Comparison of ENCODE assay signal across 14 cellular contexts in the genomic region with DNA sequence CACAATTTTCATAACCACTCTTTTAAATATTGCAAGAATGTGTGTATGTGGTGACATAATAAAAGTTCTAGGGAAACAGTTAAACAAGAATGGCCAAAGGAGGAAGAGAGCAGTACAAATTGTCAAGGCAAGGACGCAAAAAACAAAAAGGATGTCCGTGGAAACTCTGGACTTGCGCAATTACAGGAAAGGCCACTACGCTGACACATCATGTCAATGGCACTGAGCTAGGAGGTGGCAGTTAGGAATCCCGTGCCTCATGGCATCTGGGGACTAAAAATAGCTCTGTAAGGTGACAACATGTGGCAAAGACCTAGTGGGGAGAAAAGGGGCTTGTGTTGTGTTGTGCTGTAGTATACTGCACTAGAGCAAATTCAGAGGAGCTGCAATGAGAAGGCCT.
DNase-seq lines count a peak whose midpoint lies in the region; ATAC-seq and TF ChIP-seq lines count a peak whose summit lies in the region.
"Had no signal": no experiment of that assay in that cellular context is flagged by ENCODE, and none has a peak within 500 bp of the region (broad histone marks: within the 10 kb centered on the region; RNA-seq: fewer than 3 reads in every experiment).

No MANE protein-coding gene starts in this region.

- no peak overlapping the region for H2AFZ ChIP-seq in smooth muscle cell (ENCODE audit: low read depth)

- peak overlapping the region; percentile 17 for H3K4me2 ChIP-seq in smooth muscle cell
- H3K4me2 ChIP-seq: SK-N-SH had no signal

- TF ChIP-seq CTCF in adrenal gland (IDR thresholded peaks at IDR 0.05) (peak in 1 of 6 experiments; percentile 2), heart left ventricle (IDR thresholded peaks at IDR 0.05) (no peak), smooth muscle cell (IDR thresholded peaks at IDR 0.05; ENCODE audit: borderline replicate concordance, insufficient read depth, poor library complexity, severe bottlenecking) (no peak), endodermal cell (conservative IDR thresholded peaks at IDR 0.05) (no peak)

- H3K27ac ChIP-seq in adrenal gland = peak overlapping the region in 3 of 5 donors; percentile 40 to 78 (median 42)
- peak overlapping the region; percentile 9 to 84 (median 64) for H3K27ac ChIP-seq in heart left ventricle
- H3K27ac ChIP-seq in smooth muscle cell (ENCODE audit: low read depth) = peak overlapping the region; percentile 99
- H3K27ac ChIP-seq in endodermal cell (ENCODE audit: low read depth, low read length) = no peak overlapping the region

- H3K9me3 ChIP-seq in adrenal gland (replicated peaks in 1 of 3) = no peaks in the 10 kb centered on the region
- peaks cover 0 to 6% (median 0%) of the 10 kb centered on the region in 12 donors for H3K9me3 ChIP-seq in heart left ventricle
- no peaks in the 10 kb centered on the region for H3K9me3 ChIP-seq in smooth muscle cell (replicated peaks; ENCODE audit: low read depth)
- H3K9me3 ChIP-seq in endodermal cell (ENCODE audit: control insufficient read depth, low read length) = no peaks in the 10 kb centered on the region
- H3K9me3 ChIP-seq: SK-N-SH had no signal

- no peaks in the 10 kb centered on the region for H3K36me3 ChIP-seq in adrenal gland (replicated peaks in 1 of 2)
- H3K36me3 ChIP-seq in heart left ventricle = no peaks in the 10 kb centered on the region
- no peaks in the 10 kb centered on the region for H3K36me3 ChIP-seq in smooth muscle cell (ENCODE audit: low read depth)
- H3K36me3 ChIP-seq in endodermal cell (ENCODE audit: control insufficient read depth, insufficient read depth, low read length) = no peaks in the 10 kb centered on the region

- peaks cover 42% of the 10 kb centered on the region for H3F3A ChIP-seq in smooth muscle cell (ENCODE audit: low read depth)

- peak; percentile 54 for DNase-seq in HT1080 (ENCODE audit: low read depth)
- peak; percentile 74 to 90 (median 85) for DNase-seq in adrenal gland
- DNase-seq in heart left ventricle = peak in 4 of 5 donors; percentile 61 to 83 (median 70)
- DNase-seq in smooth muscle cell (lab: John Stamatoyannopoulos, UW; ENCODE audit: unreplicated experiment) = no peak
- DNase-seq in stimulated activated naive B cell treated with anti-CD40 and anti-IgM and Interleukin-4, amounts not matched to agents 10 μg/mL and 1 μg/mL and 100 μg/mL, for 72 hours = no peak
- DNase-seq in islet precursor cell = no peak
- DNase-seq in endodermal cell = no peak
- no peak for DNase-seq in DMS 273 treated with DMSO at 0.1 percent for 48 hours (lab: John Stamatoyannopoulos, UW)
- DNase-seq: activated CD8-positive, alpha-beta memory T cell treated with anti-CD3 and anti-CD28 coated beads for 24 hours; hippocampal formation; natural killer cell; NCI-H2029 treated with DMSO at 0.1 percent for 48 hours; SK-N-SH; stimulated activated CD4-positive, alpha-beta T cell treated with anti-CD3 and anti-CD28 coated beads, Interleukin-4, amount 100 ng/mL, for 1 hour had no signal

- TF ChIP-seq POLR2A in adrenal gland (IDR thresholded peaks at IDR 0.05) (no peak), heart left ventricle (IDR thresholded peaks at IDR 0.05) (no peak)

- H3K4me1 ChIP-seq in adrenal gland (replicated peaks in 1 of 2) (peaks cover 0 to 11% of the 10 kb centered on the region in 2 donors), heart left ventricle (peaks cover 0 to 39% (median 19%) of the 10 kb centered on the region in 12 donors), smooth muscle cell (ENCODE audit: low read depth) (peaks cover 11% of the 10 kb centered on the region), endodermal cell (ENCODE audit: control insufficient read depth, insufficient read depth, low read length) (no peaks in the 10 kb centered on the region)

- no peak overlapping the region for H3K4me3 ChIP-seq in adrenal gland
- no peak overlapping the region for H3K4me3 ChIP-seq in heart left ventricle
- no peak overlapping the region for H3K4me3 ChIP-seq in smooth muscle cell
- no peak overlapping the region for H3K4me3 ChIP-seq in endodermal cell (ENCODE audit: low read length)

- H3K79me2 ChIP-seq in smooth muscle cell (ENCODE audit: low read depth) = no peaks in the 10 kb centered on the region

- H3K9ac ChIP-seq in smooth muscle cell (ENCODE audit: low read depth) (peak overlapping the region; percentile 65), endodermal cell (ENCODE audit: extremely low read depth, low read length, poor library complexity, severe bottlenecking) (no peak overlapping the region)
- H3K9ac ChIP-seq: SK-N-SH had no signal

- peak; percentile 82 to 94 (median 86) for ATAC-seq in heart left ventricle
- ATAC-seq in stimulated activated naive B cell treated with anti-CD40 and anti-IgM and Interleukin-4, amounts not matched to agents 10 μg/mL and 1 μg/mL and 100 μg/mL, for 72 hours (replicated peaks) = no peak
- ATAC-seq: natural killer cell had no signal

- no peaks in the 10 kb centered on the region for H3K36me3 Mint-ChIP-seq in stimulated activated naive B cell treated with anti-CD40 and anti-IgM and Interleukin-4, amounts not matched to agents 10 μg/mL and 1 μg/mL and 100 μg/mL, for 72 hours
- H3K36me3 Mint-ChIP-seq in endodermal cell (ENCODE audit: low read depth) = no peaks in the 10 kb centered on the region
- H3K36me3 Mint-ChIP-seq: natural killer cell had no signal

- no peaks in the 10 kb centered on the region for H3K27me3 ChIP-seq in adrenal gland
- no peaks in the 10 kb centered on the region for H3K27me3 ChIP-seq in heart left ventricle
- H3K27me3 ChIP-seq in smooth muscle cell (ENCODE audit: low read depth) = no peaks in the 10 kb centered on the region
- peaks cover 6% of the 10 kb centered on the region for H3K27me3 ChIP-seq in endodermal cell (ENCODE audit: control insufficient read depth, insufficient read depth, low read length, poor library complexity, severe bottlenecking)

- no peaks in the 10 kb centered on the region for H3K9me3 Mint-ChIP-seq in stimulated activated naive B cell treated with anti-CD40 and anti-IgM and Interleukin-4, amounts not matched to agents 10 μg/mL and 1 μg/mL and 100 μg/mL, for 72 hours
- H3K9me3 Mint-ChIP-seq in endodermal cell = no peaks in the 10 kb centered on the region
- H3K9me3 Mint-ChIP-seq: natural killer cell had no signal

- 12 to 20% (median 18%) methylated on average over 5 of the region's 5 CpGs for WGBS in adrenal gland, 4 donors
- 9 to 21% (median 16%) methylated on average over 5 of the region's 5 CpGs for WGBS in heart left ventricle, 4 donors
- WGBS in smooth muscle cell (ENCODE audit: low lambda C conversion rate) = 16% methylated on average over 5 of the region's 5 CpGs
- 88 to 93% methylated on average over 5 of the region's 5 CpGs for WGBS in endodermal cell (ENCODE audit: insufficient coverage in 1 of 2, insufficient read length in 1 of 2), 2 experiments

- no peak overlapping the region for H3K27ac Mint-ChIP-seq in stimulated activated naive B cell treated with anti-CD40 and anti-IgM and Interleukin-4, amounts not matched to agents 10 μg/mL and 1 μg/mL and 100 μg/mL, for 72 hours
- no peak overlapping the region for H3K27ac Mint-ChIP-seq in endodermal cell
- H3K27ac Mint-ChIP-seq: natural killer cell had no signal

- intact Hi-C loops in adrenal gland (cut with DNase I) = loop anchor here in 1 of 2 donors (10.0 kb wide), 1 partner anchor 143 kb away; no protein-coding TSS in a partner anchor
- intact Hi-C loops in heart left ventricle (cut with DNase I) = loop anchor here in 4 of 10 donors (5.0 to 10.0 kb wide), 4 partner anchors 45 to 123 kb away; no protein-coding TSS in a partner anchor

- no peaks in the 10 kb centered on the region for H4K20me1 ChIP-seq in smooth muscle cell (ENCODE audit: low read depth)

- no peaks in the 10 kb centered on the region for H3K4me1 Mint-ChIP-seq in stimulated activated naive B cell treated with anti-CD40 and anti-IgM and Interleukin-4, amounts not matched to agents 10 μg/mL and 1 μg/mL and 100 μg/mL, for 72 hours
- H3K4me1 Mint-ChIP-seq in endodermal cell = no peaks in the 10 kb centered on the region
- H3K4me1 Mint-ChIP-seq: natural killer cell had no signal

- H3K4me3 Mint-ChIP-seq in stimulated activated naive B cell treated with anti-CD40 and anti-IgM and Interleukin-4, amounts not matched to agents 10 μg/mL and 1 μg/mL and 100 μg/mL, for 72 hours = no peak overlapping the region
- H3K4me3 Mint-ChIP-seq in endodermal cell = no peak overlapping the region
- H3K4me3 Mint-ChIP-seq: natural killer cell had no signal

- H3K27me3 Mint-ChIP-seq in stimulated activated naive B cell treated with anti-CD40 and anti-IgM and Interleukin-4, amounts not matched to agents 10 μg/mL and 1 μg/mL and 100 μg/mL, for 72 hours = no peaks in the 10 kb centered on the region
- H3K27me3 Mint-ChIP-seq in endodermal cell (ENCODE audit: insufficient read depth) = peaks cover 6% of the 10 kb centered on the region

Comparison
In these comparisons a context has a peak if more than half of its experiments do, and no peak if none do; other contexts are left out.
1. DNase-seq: peak in HT1080 (single experiment), adrenal gland (7 of 7) and heart left ventricle (4 of 5); none in smooth muscle cell (single experiment), stimulated activated naive B cell treated with anti-CD40 and anti-IgM and Interleukin-4, amounts not matched to agents 10 μg/mL and 1 μg/mL and 100 μg/mL, for 72 hours (single experiment), islet precursor cell (single experiment), endodermal cell (single experiment) and DMS 273 treated with DMSO at 0.1 percent for 48 hours (single experiment).
2. ATAC-seq: peak in heart left ventricle (4 of 4); none in stimulated activated naive B cell treated with anti-CD40 and anti-IgM and Interleukin-4, amounts not matched to agents 10 μg/mL and 1 μg/mL and 100 μg/mL, for 72 hours (0 of 2).